ENCODE assay signal across 11 cellular contexts in the genomic region with DNA sequence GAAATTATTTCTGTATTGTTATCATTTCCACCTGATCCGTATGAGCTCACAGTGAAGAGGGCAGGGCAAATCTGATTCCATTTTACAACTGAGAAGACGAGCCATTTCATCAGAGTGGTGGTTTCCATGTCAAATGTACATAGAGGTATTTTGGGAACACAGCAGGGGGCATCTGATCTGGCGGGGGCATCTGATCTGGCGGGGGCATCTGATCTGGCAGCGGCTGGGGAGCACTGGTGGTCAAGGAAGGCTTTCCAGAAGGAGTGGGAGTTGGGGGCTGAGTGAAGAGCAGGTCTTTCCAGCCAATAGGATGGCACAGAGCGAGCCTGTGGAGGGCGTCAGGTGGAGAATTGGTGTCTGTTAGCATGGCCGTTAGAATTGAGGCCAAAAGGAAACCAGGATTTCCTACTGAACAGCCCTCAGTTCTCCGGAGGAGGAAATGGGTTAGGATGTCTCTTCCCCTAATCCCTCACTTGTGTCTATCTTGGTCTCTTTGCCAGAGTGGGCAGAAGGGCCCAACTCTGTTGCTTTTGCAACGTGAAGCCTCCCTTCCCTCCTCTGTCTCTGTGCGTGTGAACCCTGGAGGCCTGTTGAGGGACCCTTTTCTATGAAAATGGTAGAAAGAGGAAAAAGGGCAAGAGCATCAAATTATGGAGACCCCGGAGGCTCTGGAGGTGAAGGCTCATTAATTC. TPM values are rescaled to one million over a fixed set of nuclear protein-coding genes. Genes with fewer than 3 reads are reported as not detected.
DNase-seq lines count a peak whose midpoint lies in the region; ATAC-seq and TF ChIP-seq lines count a peak whose summit lies in the region.
"Had no signal": no experiment of that assay in that cellular context is flagged by ENCODE, and none has a peak within 500 bp of the region (broad histone marks: within the 10 kb centered on the region; RNA-seq: fewer than 3 reads in every experiment).

No MANE protein-coding gene starts in this region.

- H3K9me3 Mint-ChIP-seq in T-cell (no peaks in the 10 kb centered on the region), type B pancreatic cell (no peaks in the 10 kb centered on the region)

- POLR2A ChIA-PET in T-cell (lab: Charles Lee), result interaction anchor here (0.5 to 4.6 kb wide), 29 partner anchors 7 to 186 kb away, joined by 3 to 45 read pairs (median 6); partner anchors contain the start of gene RHOH (in 1 of the 2)

- no peak for TF ChIP-seq CTCF in type B pancreatic cell (conservative IDR thresholded peaks at IDR 0.05)
- no peak for TF ChIP-seq CTCF in GM10266 (IDR thresholded peaks at IDR 0.05; ENCODE audit: control insufficient read depth, insufficient read depth, low read depth, missing control alignments)
- TF ChIP-seq CTCF in sigmoid colon (IDR thresholded peaks at IDR 0.05), result no peak

- WGBS in sigmoid colon, 2 donors, result 78 to 87% methylated on average over 12 of the region's 12 CpGs

- H3K4me1 Mint-ChIP-seq in T-cell (peaks cover 88 to 93% (median 88%) of the 10 kb centered on the region in 3 donors), type B pancreatic cell (ENCODE audit: unreplicated experiment) (peaks cover 10% of the 10 kb centered on the region)

- peak; percentile 41 for DNase-seq in stimulated activated CD4-positive, alpha-beta T cell treated with anti-CD3 and anti-CD28 coated beads, Interleukin-1b, Interleukin-23, amount 100 ng/mL, for 48 hours
- no peak for DNase-seq in stimulated activated CD4-positive, alpha-beta T cell treated with anti-CD3 and anti-CD28 coated beads, Interleukin-12 subunit alpha, Interleukin-12 subunit beta, amount 100 ng/mL, for 4 hours
- no peak for DNase-seq in T-cell
- DNase-seq in effector memory CD4-positive, alpha-beta T cell, result no peak
- no peak for DNase-seq in type B pancreatic cell (ENCODE audit: extremely low spot score, unreplicated experiment)
- DNase-seq in GM10266 (ENCODE audit: extremely low spot score), result no peak
- DNase-seq in GM19240 (ENCODE audit: insufficient read length, low spot score), result no peak
- DNase-seq in sigmoid colon, result no peak
- DNase-seq: dermis blood vessel endothelial cell, mammary epithelial cell had no signal

- peaks cover 13% of the 10 kb centered on the region for H3K36me3 ChIP-seq in effector memory CD4-positive, alpha-beta T cell (ENCODE audit: control insufficient read depth, insufficient read depth, low read length)
- no peaks in the 10 kb centered on the region for H3K36me3 ChIP-seq in sigmoid colon

- H3K27ac ChIP-seq in effector memory CD4-positive, alpha-beta T cell (ENCODE audit: insufficient read depth, low read length, poor library complexity, severe bottlenecking), result peak overlapping the region; percentile 85
- no peak overlapping the region for H3K27ac ChIP-seq in sigmoid colon
- H3K27ac ChIP-seq: parathyroid adenoma had no signal

- no peaks in the 10 kb centered on the region for H3K9me3 ChIP-seq in effector memory CD4-positive, alpha-beta T cell (ENCODE audit: control insufficient read depth, low read length)
- H3K9me3 ChIP-seq in sigmoid colon, result no peaks in the 10 kb centered on the region

- H3K4me3 Mint-ChIP-seq in T-cell (peak overlapping the region; percentile 67 to 76 (median 73)), type B pancreatic cell (no peak overlapping the region)

- H3K4me3 ChIP-seq in effector memory CD4-positive, alpha-beta T cell (ENCODE audit: insufficient read depth, low read depth, low read length, poor library complexity, severe bottlenecking), result peak overlapping the region; percentile 9
- H3K4me3 ChIP-seq in sigmoid colon, result no peak overlapping the region

- no peak for TF ChIP-seq POLR2A in sigmoid colon (IDR thresholded peaks at IDR 0.05)

- H3K27me3 Mint-ChIP-seq in T-cell (no peaks in the 10 kb centered on the region), type B pancreatic cell (no peaks in the 10 kb centered on the region)

- peaks cover 61% of the 10 kb centered on the region for H3K4me1 ChIP-seq in effector memory CD4-positive, alpha-beta T cell (ENCODE audit: control insufficient read depth, insufficient read depth, low read length, poor library complexity, severe bottlenecking)
- H3K4me1 ChIP-seq in sigmoid colon, result no peaks in the 10 kb centered on the region
- H3K4me1 ChIP-seq: parathyroid adenoma had no signal

- CTCF ChIA-PET in T-cell (lab: Charles Lee), result interaction anchor here (0.6 to 3.9 kb wide), 22 partner anchors 7 to 182 kb away, joined by 3 to 22 read pairs (median 4); no protein-coding TSS in a partner anchor

- no peaks in the 10 kb centered on the region for H3K27me3 ChIP-seq in effector memory CD4-positive, alpha-beta T cell (replicated peaks; ENCODE audit: control insufficient read depth, insufficient read depth, low read length, poor library complexity, severe bottlenecking)
- H3K27me3 ChIP-seq in sigmoid colon, result no peaks in the 10 kb centered on the region

- peak overlapping the region; percentile 93 to 95 for H3K27ac Mint-ChIP-seq in T-cell
- peak overlapping the region; percentile 16 for H3K27ac Mint-ChIP-seq in type B pancreatic cell

- ATAC-seq in T-cell (replicated peaks in 1 of 4), result peak; percentile 6 to 9 (median 8)

- H3K36me3 Mint-ChIP-seq in T-cell (peaks cover 62% of the 10 kb centered on the region), type B pancreatic cell (no peaks in the 10 kb centered on the region)

- TF ChIP-seq EP300 in sigmoid colon (IDR thresholded peaks at IDR 0.05), result no peak

- intact Hi-C loops in sigmoid colon (cut with DNase I), result no loop called here

RNA-seq across cellular contexts. Expression of gene RHOH, which starts 41.3 kb away (rescaled TPM):
- total RNA-seq in T-cell (100 to 1,000 TPM; 174 to 436 (median 216) TPM), type B pancreatic cell (ENCODE audit: low replicate concordance) (3.1 and 5.4 TPM in 2 replicates), sigmoid colon (1 to 10 TPM in 2 of 4 donors, under 1 TPM in 2; 0.49 to 1.4 (median 1.0) TPM)
- polyA plus RNA-seq in sigmoid colon, result 10 to 100 TPM in 1 of 3 donors, 1 to 10 TPM in 2; 2.5 to 38.8 (median 4.2) TPM
- total RNA-seq: mammary epithelial cell had no signal
- polyA plus RNA-seq: mammary epithelial cell had no signal

Comparison
In these comparisons a context has a peak if more than half of its experiments do, and no peak if none do; other contexts are left out.
1. RNA of gene RHOH, which starts 41.3 kb away (total RNA-seq): 174 to 436 TPM in T-cell; 3.1 to 5.4 TPM in type B pancreatic cell and 0.49 to 1.4 TPM in sigmoid colon; every median in the first group is over 10 times any median in the second.